ENCODE assay signal across 12 cellular contexts in genomic region chr16:86585821-86586611, GRCh38. TPM values are rescaled to one million over a fixed set of nuclear protein-coding genes. Genes with fewer than 3 reads are reported as not detected.
DNase-seq lines count a peak whose midpoint lies in the region; ATAC-seq and TF ChIP-seq lines count a peak whose summit lies in the region.
"Had no signal": no experiment of that assay in that cellular context is flagged by ENCODE, and none has a peak within 500 bp of the region (broad histone marks: within the 10 kb centered on the region; RNA-seq: fewer than 3 reads in every experiment).

No MANE protein-coding gene starts in this region.

- H2AFZ ChIP-seq in SK-N-SH (ENCODE audit: low read depth) = no peak overlapping the region

- TF ChIP-seq CTCF in Calu3 (IDR thresholded peaks at IDR 0.05; ENCODE audit: unreplicated experiment) = no peak
- TF ChIP-seq CTCF in SK-N-SH (IDR thresholded peaks at IDR 0.05) = no peak
- TF ChIP-seq CTCF in suprapubic skin (IDR thresholded peaks at IDR 0.05) = no peak

- no peak for DNase-seq in Calu3
- DNase-seq in SK-N-SH = no peak
- DNase-seq in fibroblast of peridontal ligament (ENCODE audit: extremely low read depth) = peak; percentile 94
- DNase-seq in sciatic nerve (ENCODE audit: low spot score) = no peak
- no peak for DNase-seq in suprapubic skin (ENCODE audit: low spot score in 2 of 2)
- no peak for DNase-seq in nucleus accumbens (lab: John Stamatoyannopoulos, UW)
- no peak for DNase-seq in HT-29 (ENCODE audit: low spot score)
- DNase-seq: CD4-positive, alpha-beta memory T cell; left cardiac atrium had no signal

- TF ChIP-seq POLR2A in suprapubic skin (IDR thresholded peaks at IDR 0.05) = no peak

- H3K79me2 ChIP-seq in SK-N-SH (ENCODE audit: insufficient read depth) = peaks cover 29% of the 10 kb centered on the region

- no peak for TF ChIP-seq RAD21 in SK-N-SH (IDR thresholded peaks at IDR 0.05; ENCODE audit: low read length)

- TF ChIP-seq EP300 in SK-N-SH (IDR thresholded peaks at IDR 0.05; ENCODE audit: borderline replicate concordance in 1 of 2, low read depth in 1 of 2, low read length in 1 of 2) (no peak), suprapubic skin (IDR thresholded peaks at IDR 0.05) (no peak)

- H3F3A ChIP-seq in SK-N-SH (replicated peaks; ENCODE audit: insufficient read depth) = peaks cover 47% of the 10 kb centered on the region

- H3K9me3 ChIP-seq in SK-N-SH (no peaks in the 10 kb centered on the region), suprapubic skin (no peaks in the 10 kb centered on the region)

- H3K27me3 ChIP-seq in SK-N-SH (ENCODE audit: insufficient read depth) = no peaks in the 10 kb centered on the region
- H3K27me3 ChIP-seq in suprapubic skin = peaks cover 58% of the 10 kb centered on the region

- WGBS in SK-N-SH (ENCODE audit: low lambda C conversion rate) = 25% methylated on average over 10 of the region's 10 CpGs
- WGBS in suprapubic skin = 71% methylated on average over 10 of the region's 10 CpGs

- no peak overlapping the region for H3K4me3 Mint-ChIP-seq in Calu3 (ENCODE audit: low read depth, unreplicated experiment)
- H3K4me3 Mint-ChIP-seq: CD4-positive, alpha-beta memory T cell; type B pancreatic cell had no signal

- H3K36me3 Mint-ChIP-seq in Calu3 (ENCODE audit: insufficient read depth, unreplicated experiment) = peaks cover 20% of the 10 kb centered on the region
- H3K36me3 Mint-ChIP-seq: CD4-positive, alpha-beta memory T cell; type B pancreatic cell had no signal

- peak overlapping the region in 1 of 2 experiments; percentile 96; a peak in 2 of 4 replicates for H3K27ac ChIP-seq in SK-N-SH (ENCODE audit: low read depth in 2 of 2, low read length in 1 of 2)
- no peak overlapping the region for H3K27ac ChIP-seq in suprapubic skin

- peaks cover 27% of the 10 kb centered on the region for H3K4me1 Mint-ChIP-seq in Calu3 (ENCODE audit: low read depth, unreplicated experiment)
- H3K4me1 Mint-ChIP-seq: CD4-positive, alpha-beta memory T cell had no signal

- intact Hi-C loops in Calu3 (cut with micrococcal nuclease; ENCODE audit: unreplicated experiment) = loop anchor here (2.0 kb wide), 1 partner anchor 47 kb away; no protein-coding TSS in a partner anchor
- intact Hi-C loops in sciatic nerve (cut with DNase I) = no loop called here

- CTCF ChIA-PET in Calu3 (lab: Charles Lee) = interaction anchor here (0.9 to 1.4 kb wide), 4 partner anchors 9 to 432 kb away, joined by 3 to 11 read pairs (median 4); no protein-coding TSS in a partner anchor
- CTCF ChIA-PET in SK-N-SH (lab: Yijun Ruan, JAX) = interaction anchor here (1.1 kb wide), 1 partner anchor 476 kb away, joined by 3 read pairs; no protein-coding TSS in a partner anchor

- H3K4me1 ChIP-seq in SK-N-SH (ENCODE audit: control insufficient read depth in 1 of 2, insufficient read depth in 2 of 2, low read depth in 1 of 2, low read length in 1 of 2) = peaks cover 0 to 40% of the 10 kb centered on the region in 2 experiments; a peak in 2 of 4 replicates
- H3K4me1 ChIP-seq in suprapubic skin = no peaks in the 10 kb centered on the region

- no peaks in the 10 kb centered on the region for H4K20me1 ChIP-seq in SK-N-SH (ENCODE audit: insufficient read depth)

- H3K9me3 Mint-ChIP-seq in Calu3 (ENCODE audit: low read depth, unreplicated experiment) = peaks cover under 1% of the 10 kb centered on the region
- H3K9me3 Mint-ChIP-seq: type B pancreatic cell had no signal

- H3K27ac Mint-ChIP-seq in Calu3 (ENCODE audit: unreplicated experiment) = peak overlapping the region; percentile 69
- H3K27ac Mint-ChIP-seq: CD4-positive, alpha-beta memory T cell; type B pancreatic cell had no signal

- ATAC-seq in sciatic nerve = peak; percentile 63
- ATAC-seq in HG03469 (IDR thresholded peaks at IDR 0.05; ENCODE audit: unreplicated experiment) = no peak
- ATAC-seq: esophagus mucosa had no signal

- H3K27me3 Mint-ChIP-seq in Calu3 (ENCODE audit: unreplicated experiment) = no peaks in the 10 kb centered on the region

- H3K4me3 ChIP-seq in SK-N-SH (ENCODE audit: low read depth in 2 of 2, low read length in 1 of 2) (no peak overlapping the region), suprapubic skin (no peak overlapping the region)

- no peaks in the 10 kb centered on the region for H3K36me3 ChIP-seq in SK-N-SH (replicated peaks in 1 of 2; ENCODE audit: control insufficient read depth in 1 of 2, insufficient read depth in 2 of 2, low read length in 1 of 2)
- H3K36me3 ChIP-seq in suprapubic skin = no peaks in the 10 kb centered on the region

- BruUV-seq in Calu3 (replicated peaks; lab: Mats Ljungman, UMichigan) = no TSS peak

- H3K4me2 ChIP-seq in SK-N-SH = peak overlapping the region; percentile 68

- peak overlapping the region; percentile 77 for H3K9ac ChIP-seq in SK-N-SH

- no peaks in the 10 kb centered on the region for H3K9me2 ChIP-seq in SK-N-SH

- POLR2A ChIA-PET in SK-N-SH (lab: Yijun Ruan, JAX) = no interaction called here

TF ChIP-seq in SK-N-SH, 30 proteins besides CTCF, POLR2A, EP300 and RAD21 (continues in another document):
- TF ChIP-seq MAX (IDR thresholded peaks at IDR 0.05; ENCODE audit: low read depth) (no peak), TEAD4 (IDR thresholded peaks at IDR 0.05; ENCODE audit: borderline replicate concordance, insufficient read depth) (no peak), TCF12 (IDR thresholded peaks at IDR 0.05) (no peak), SIN3A (IDR thresholded peaks at IDR 0.05; ENCODE audit: borderline replicate concordance, low read depth, low read length) (no peak), TAF1 (IDR thresholded peaks at IDR 0.05; ENCODE audit: borderline replicate concordance, low read depth, low read length) (no peak), FOSL2 (IDR thresholded peaks at IDR 0.05; ENCODE audit: borderline replicate concordance, low read depth) (0 out of 2 replicates have a peak, but pooled peaks have one; percentile 31), FOXJ3 (CRISPR knock-in tag; IDR thresholded peaks at IDR 0.05) (no peak), GABPA (IDR thresholded peaks at IDR 0.05; ENCODE audit: low read depth) (no peak), MEF2A (IDR thresholded peaks at IDR 0.05; ENCODE audit: borderline replicate concordance, low read depth) (peak; percentile 92), NRF1 (IDR thresholded peaks at IDR 0.05; ENCODE audit: low read depth, low read length) (no peak), NFIC (IDR thresholded peaks at IDR 0.05; ENCODE audit: borderline replicate concordance) (no peak), CHD2 (IDR thresholded peaks at IDR 0.05; ENCODE audit: low read length, partially characterized antibody) (no peak), ZBTB33 (IDR thresholded peaks at IDR 0.05; ENCODE audit: borderline replicate concordance, low read depth) (no peak), IRF3 (IDR thresholded peaks at IDR 0.05; ENCODE audit: low read depth, low read length) (no peak), RXRA (IDR thresholded peaks at IDR 0.05; ENCODE audit: borderline replicate concordance, low read depth) (no peak), GATA2 (CRISPR knock-in tag; IDR thresholded peaks at IDR 0.05) (no peak), JUND (IDR thresholded peaks at IDR 0.05) (no peak), YY1 (IDR thresholded peaks at IDR 0.05; ENCODE audit: low read depth) (peak; percentile 70; the same call in 1 of the 2 replicates)

RNA-seq across cellular contexts. Expression of gene FOXL1, which starts 7.7 kb away (rescaled TPM):
- 13.3 and 14.5 TPM in 2 replicates for total RNA-seq in Calu3 (2022)
- 2.5 and 2.8 TPM in 2 replicates for polyA plus RNA-seq in SK-N-SH (2012; rRNA removed)
- polyA plus RNA-seq in SK-N-SH (2012; cell fraction: cytosol; rRNA removed) = 1.7 and 2.3 TPM in 2 replicates
- 5.7 and 15.3 TPM in 2 replicates for polyA plus RNA-seq in SK-N-SH (2012; cell fraction: nucleus; rRNA removed)
- total RNA-seq in sciatic nerve = 7.5 TPM
- under 1 TPM in 2 of 4 donors, not detected in 2; 0.23 to 0.40 TPM for total RNA-seq in suprapubic skin
- 0.26 and 2.6 TPM in 2 replicates for total RNA-seq in HT-29 (2014; rRNA removed; shearing (Covaris generic))
- total RNA-seq: CD4-positive, alpha-beta memory T cell had no signal
- polyA plus RNA-seq: CD4-positive, alpha-beta memory T cell had no signal

RNA-seq across cellular contexts. Expression of gene FOXC2, which starts 19.4 kb away (rescaled TPM):
- 8.7 and 10.9 TPM in 2 replicates for total RNA-seq in Calu3 (2022)
- polyA plus RNA-seq in SK-N-SH (2012; rRNA removed) = 0.37 and 1.3 TPM in 2 replicates
- polyA plus RNA-seq in SK-N-SH (2012; cell fraction: cytosol; rRNA removed) = 1.1 TPM in 2 replicates
- polyA plus RNA-seq in SK-N-SH (2012; cell fraction: nucleus; rRNA removed) = 2.0 TPM in 2 replicates
- 20.0 TPM for total RNA-seq in sciatic nerve
- total RNA-seq in suprapubic skin = under 1 TPM in 1 of 4 donors, not detected in 3; 0.56 TPM
- total RNA-seq in HT-29 (2014; rRNA removed; shearing (Covaris generic)) = not detected in 2 replicates
- total RNA-seq: CD4-positive, alpha-beta memory T cell had no signal
- polyA plus RNA-seq: CD4-positive, alpha-beta memory T cell had no signal

RNA-seq across cellular contexts. Expression of gene MTHFSD, which starts 31.0 kb away (rescaled TPM):
- 47.8 and 48.9 TPM in 2 replicates for total RNA-seq in Calu3 (2022)
- 15.6 and 18.7 TPM in 2 replicates for polyA plus RNA-seq in SK-N-SH (2012; rRNA removed)
- polyA plus RNA-seq in SK-N-SH (2012; cell fraction: cytosol; rRNA removed) = 5.6 and 8.7 TPM in 2 replicates
- polyA plus RNA-seq in SK-N-SH (2012; cell fraction: nucleus; rRNA removed) = 61.2 and 70.2 TPM in 2 replicates
- total RNA-seq in sciatic nerve = 19.2 TPM
- 10 to 100 TPM; 12.4 to 43.4 (median 18.8) TPM for total RNA-seq in suprapubic skin
- 15.4 and 17.2 TPM in 2 replicates for total RNA-seq in HT-29 (2014; rRNA removed; shearing (Covaris generic))
